8 cellular contexts compared by ENCODE assay signal in the genomic region with DNA sequence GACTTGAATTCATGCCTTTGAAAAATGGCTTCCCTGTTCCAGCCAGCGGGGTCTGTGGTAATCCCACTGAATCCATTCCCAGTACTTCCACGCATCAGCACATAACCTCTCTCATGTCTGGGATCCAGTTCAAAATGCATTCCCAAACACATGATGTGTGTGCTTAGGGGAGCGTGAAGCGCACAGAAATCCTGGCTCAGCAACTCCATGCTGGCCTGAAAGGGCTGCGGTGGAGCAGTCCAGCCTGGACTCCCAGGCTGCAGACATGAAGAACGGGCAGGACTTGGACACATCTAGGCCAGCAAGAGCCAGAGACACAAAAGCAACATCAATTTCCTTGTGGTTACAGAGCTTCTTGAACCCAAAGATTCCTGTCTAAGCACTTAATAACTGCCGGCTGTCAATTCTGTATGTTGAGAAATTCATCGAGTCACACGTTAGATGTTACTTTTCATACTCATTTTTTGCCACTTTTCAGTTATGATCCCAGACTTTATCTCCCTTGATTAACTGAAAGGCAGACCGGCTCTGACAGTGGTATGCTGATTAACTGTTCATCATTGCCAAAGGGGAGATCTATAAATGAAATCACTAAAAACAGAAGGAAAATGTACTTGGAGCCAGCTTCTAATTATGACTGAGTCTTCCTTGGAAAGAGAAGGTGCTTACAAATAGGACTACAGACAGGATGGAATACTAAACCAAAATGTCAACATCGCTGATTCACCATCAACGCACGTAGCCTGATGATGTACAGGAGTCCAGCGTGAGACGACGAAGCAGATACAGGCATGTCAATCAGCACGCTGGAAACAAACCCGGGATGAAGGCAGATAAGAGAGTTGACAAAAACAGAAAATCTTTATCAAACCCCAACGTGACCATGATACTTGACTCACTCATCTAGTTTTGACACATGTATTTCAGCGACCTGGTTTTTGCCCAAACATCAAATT. TPM values are rescaled to one million over a fixed set of nuclear protein-coding genes. Genes with fewer than 3 reads are reported as not detected.
DNase-seq lines count a peak whose midpoint lies in the region; ATAC-seq, FAIRE-seq and TF ChIP-seq lines count a peak whose summit lies in the region.

No MANE protein-coding gene starts in this region.

- no peak overlapping the region for H3K4me3 Mint-ChIP-seq in astrocyte (ENCODE audit: unreplicated experiment)

- H3K9me3 Mint-ChIP-seq in astrocyte (ENCODE audit: unreplicated experiment): peaks cover 3% of the 10 kb centered on the region

- H2AFZ ChIP-seq in astrocyte (ENCODE audit: low read depth, low read length): no peak overlapping the region

- H3K4me3 ChIP-seq in Peyer's patch (no peak overlapping the region), astrocyte (ENCODE audit: insufficient read depth, low read depth, low read length) (no peak overlapping the region), stomach smooth muscle (ENCODE audit: low read length in 2 of 2) (peak overlapping the region in 1 of 2 donors; percentile 29)

- DNase-seq in Peyer's patch (peak in 2 of 3 donors; percentile 16 to 59), astrocyte (ENCODE audit: low read depth) (peak; percentile 97), left lobe of liver (ENCODE audit: low spot score) (peak; percentile 42), SW 1271 (lab: John Stamatoyannopoulos, UW) (no peak), T-helper 9 cell (no peak), cortex of kidney (lab: John Stamatoyannopoulos, UW) (no peak), iPS-NIHi11 (ENCODE audit: low spot score) (no peak)

- H3K4me2 ChIP-seq in astrocyte (ENCODE audit: low read length): peak overlapping the region; percentile 42

- no peaks in the 10 kb centered on the region for H3K27me3 Mint-ChIP-seq in astrocyte (ENCODE audit: low read depth, unreplicated experiment)

- H3K4me1 ChIP-seq in Peyer's patch: peaks cover 0 to 48% (median 5%) of the 10 kb centered on the region in 4 donors
- H3K4me1 ChIP-seq in astrocyte (ENCODE audit: insufficient read depth, low read length): peaks cover 48% of the 10 kb centered on the region
- H3K4me1 ChIP-seq in stomach smooth muscle (ENCODE audit: control insufficient read depth, insufficient read depth, low read length): peaks cover 59% of the 10 kb centered on the region

- no peaks in the 10 kb centered on the region for H4K20me1 ChIP-seq in astrocyte (ENCODE audit: insufficient read depth, low read length)

- no peaks in the 10 kb centered on the region for H3K36me3 Mint-ChIP-seq in astrocyte (ENCODE audit: low read depth, unreplicated experiment)

- TF ChIP-seq CTCF in Peyer's patch (IDR thresholded peaks at IDR 0.05) (no peak), astrocyte (IDR thresholded peaks at IDR 0.05; ENCODE audit: insufficient read depth, low read depth, low read length) (no peak)

- H3K79me2 ChIP-seq in astrocyte (ENCODE audit: insufficient read depth, low read length): peaks cover 16% of the 10 kb centered on the region

- no peak for TF ChIP-seq POLR2A in Peyer's patch (IDR thresholded peaks at IDR 0.05)

- H3K9me3 ChIP-seq in Peyer's patch: no peaks in the 10 kb centered on the region
- no peaks in the 10 kb centered on the region for H3K9me3 ChIP-seq in astrocyte (ENCODE audit: insufficient read depth, low read depth, low read length)
- no peaks in the 10 kb centered on the region for H3K9me3 ChIP-seq in stomach smooth muscle (ENCODE audit: control insufficient read depth in 2 of 2, low read length in 2 of 2)

- H3K36me3 ChIP-seq in Peyer's patch (no peaks in the 10 kb centered on the region), astrocyte (ENCODE audit: insufficient read depth, low read length) (no peaks in the 10 kb centered on the region), stomach smooth muscle (ENCODE audit: control insufficient read depth in 2 of 2, insufficient read depth in 2 of 2, low read length in 2 of 2) (no peaks in the 10 kb centered on the region)

- H3K27ac Mint-ChIP-seq in astrocyte (ENCODE audit: unreplicated experiment): no peak overlapping the region

- peak; percentile 81 for FAIRE-seq in astrocyte (lab: Jason Lieb, UNC)

- H3K27ac ChIP-seq in Peyer's patch (peak overlapping the region; percentile 27 to 78 (median 64)), astrocyte (ENCODE audit: low read depth, low read length) (peak overlapping the region; percentile 79), stomach smooth muscle (ENCODE audit: low read length) (peak overlapping the region; percentile 91)

- peak; percentile 28 for ATAC-seq in left lobe of liver

- H3K9ac ChIP-seq in astrocyte (ENCODE audit: low read length) (peak overlapping the region; percentile 59), stomach smooth muscle (ENCODE audit: low read length in 2 of 2) (peak overlapping the region; percentile 43 to 58)

- H3K27me3 ChIP-seq in Peyer's patch (no peaks in the 10 kb centered on the region), astrocyte (ENCODE audit: insufficient read depth, low read length) (no peaks in the 10 kb centered on the region), stomach smooth muscle (ENCODE audit: control insufficient read depth in 1 of 2, insufficient read depth in 2 of 2, low read length in 2 of 2) (no peaks in the 10 kb centered on the region)

- peaks cover 40% of the 10 kb centered on the region for H3K4me1 Mint-ChIP-seq in astrocyte (ENCODE audit: low read depth, unreplicated experiment)

RNA-seq across cellular contexts. Expression of a gene that starts 23.0 kb away (rescaled TPM):
- total RNA-seq in Peyer's patch (10 to 100 TPM; 20.9 to 41.3 (median 30.6) TPM), astrocyte (12.1 and 13.9 TPM in 2 replicates), left lobe of liver (27.9 TPM)

RNA-seq across cellular contexts. Expression of a gene that starts 42.2 kb away (rescaled TPM):
- total RNA-seq in Peyer's patch (100 to 1,000 TPM in 1 of 4 donors, 10 to 100 TPM in 3; 22.3 to 130 (median 40.9) TPM), astrocyte (3.4 and 4.3 TPM in 2 replicates), left lobe of liver (73.7 TPM)

Comparison
In these comparisons a context has a peak if more than half of its experiments do, and no peak if none do; other contexts are left out.
1. DNase-seq: peak in Peyer's patch (2 of 3), astrocyte (single experiment) and left lobe of liver (single experiment); none in SW 1271 (0 of 2), T-helper 9 cell (single experiment), cortex of kidney (single experiment) and iPS-NIHi11 (single experiment).
2. Peak in every context shown above with its lines, with median percentiles within 50 percentile points of each other: H3K27ac ChIP-seq.